In genomic region chr2:74735544-74735943, GRCh38 we compare ENCODE assay signal across 15 cellular contexts.
DNase-seq lines count a peak whose midpoint lies in the region; ATAC-seq and TF ChIP-seq lines count a peak whose summit lies in the region.
"Had no signal": no experiment of that assay in that cellular context is flagged by ENCODE, and none has a peak within 500 bp of the region (broad histone marks: within the 10 kb centered on the region; RNA-seq: fewer than 3 reads in every experiment).

No MANE protein-coding gene starts in this region.

- no peaks in the 10 kb centered on the region for H3K27me3 ChIP-seq in sigmoid colon
- H3K27me3 ChIP-seq: colonic mucosa, gastroesophageal sphincter, left lung had no signal

- H3K4me3 ChIP-seq in sigmoid colon = no peak overlapping the region
- H3K4me3 ChIP-seq: colonic mucosa, gastroesophageal sphincter, left lung had no signal

- no peak for TF ChIP-seq EP300 in sigmoid colon (IDR thresholded peaks at IDR 0.05)

- H3K4me1 ChIP-seq in sigmoid colon = peaks cover 0 to 4% (median 3%) of the 10 kb centered on the region in 4 donors

- 33 to 57% methylated on average over 3 of the region's 3 CpGs for WGBS in sigmoid colon, 2 donors

- DNase-seq in D341Med (ENCODE audit: low spot score) (peak; percentile 45), NCI-H1092 treated with DMSO at 0.1 percent for 48 hours (lab: John Stamatoyannopoulos, UW) (peak; percentile 74), NCI-H748 treated with DMSO at 0.1 percent for 48 hours (lab: John Stamatoyannopoulos, UW) (peak; percentile 60), epithelial cell of prostate (ENCODE audit: low read depth, low spot score) (no peak), HuH-7.5 (ENCODE audit: low spot score) (no peak), hypothalamus (lab: John Stamatoyannopoulos, UW) (no peak), sigmoid colon (no peak)
- DNase-seq: activated CD4-positive, alpha-beta memory T cell treated with anti-CD3 and anti-CD28 coated beads for 36 hours; activated naive CD4-positive, alpha-beta T cell treated with anti-CD3 and anti-CD28 coated beads, Interleukin-2, amount 50 U/mL, for 16 hours; AML-193; Kasumi-1; left lung had no signal

- H3K9me3 ChIP-seq in sigmoid colon = peaks cover 0 to 3% (median 2%) of the 10 kb centered on the region in 4 donors
- H3K9me3 ChIP-seq: colonic mucosa had no signal

- no peaks in the 10 kb centered on the region for H3K36me3 ChIP-seq in sigmoid colon
- H3K36me3 ChIP-seq: colonic mucosa, gastroesophageal sphincter, left lung had no signal

- no peak for ATAC-seq in GM19023 (IDR thresholded peaks at IDR 0.05; ENCODE audit: unreplicated experiment)
- ATAC-seq: gastroesophageal sphincter, left lung had no signal

- TF ChIP-seq CTCF in sigmoid colon (IDR thresholded peaks at IDR 0.05) = no peak

- intact Hi-C loops in sigmoid colon (cut with DNase I) = no loop called here

- TF ChIP-seq POLR2A in sigmoid colon (IDR thresholded peaks at IDR 0.05) = no peak

- H3K27ac ChIP-seq in epithelial cell of prostate (peak overlapping the region; percentile 89), sigmoid colon (no peak overlapping the region)
- H3K27ac ChIP-seq: colonic mucosa, gastroesophageal sphincter, left lung had no signal

Comparison
In these comparisons a context has a peak if more than half of its experiments do, and no peak if none do; other contexts are left out.
1. DNase-seq: peak in D341Med (single experiment), NCI-H1092 treated with DMSO at 0.1 percent for 48 hours (single experiment) and NCI-H748 treated with DMSO at 0.1 percent for 48 hours (single experiment); none in epithelial cell of prostate (single experiment), HuH-7.5 (single experiment), hypothalamus (0 of 51) and sigmoid colon (single experiment).